Comparison of ENCODE assay signal across 34 cellular contexts in the genomic region with DNA sequence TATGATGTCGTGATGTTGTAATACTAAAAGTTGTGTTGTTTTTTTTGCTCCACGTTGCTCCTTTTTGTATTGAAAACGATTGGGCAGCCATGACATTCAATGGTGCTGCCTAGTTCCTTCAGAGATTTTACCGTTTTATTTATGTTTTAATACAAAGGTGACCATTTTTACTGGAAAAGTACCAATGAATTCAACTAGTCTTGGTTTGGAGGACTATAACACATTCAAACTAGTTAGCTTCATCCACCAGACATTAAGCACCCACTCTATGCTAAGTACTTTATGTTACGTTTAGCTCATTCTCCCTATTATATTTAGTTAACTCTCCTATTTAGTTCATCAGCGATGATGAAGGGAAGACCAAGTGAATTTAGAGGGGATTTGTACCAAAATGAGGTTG.
"Had no signal": no experiment of that assay in that cellular context is flagged by ENCODE, and none has a peak within 500 bp of the region (broad histone marks: within the 10 kb centered on the region; RNA-seq: fewer than 3 reads in every experiment).

No MANE protein-coding gene starts in this region.

- H3K27me3 Mint-ChIP-seq: naive B cell; naive thymus-derived CD8-positive, alpha-beta T cell; natural killer cell treated with Interleukin-12 subunit alpha and Interleukin-12 subunit beta and Interleukin-15 and Interleukin-18, amount 100 ng/mL, for 72 hours; stimulated activated memory B cell treated with anti-CD40 and anti-IgM and Interleukin-4, amounts not matched to agents 10 μg/mL and 1 μg/mL and 100 μg/mL, for 72 hours; stimulated activated naive CD8-positive, alpha-beta T cell treated with anti-CD3 and anti-CD28 coated beads, Interleukin-15, amount 100 ng/mL, for 72 hours; type B pancreatic cell had no signal

- H3K36me3 ChIP-seq: neutrophil, ovary, right lobe of liver, sigmoid colon, spleen, suprapubic skin, tibial artery, transverse colon, upper lobe of right lung, vagina had no signal

- H3K27me3 ChIP-seq: neutrophil, ovary, right lobe of liver, spleen, suprapubic skin, testis, tibial artery, transverse colon, upper lobe of right lung, vagina had no signal

- H3K4me3 ChIP-seq: ovary, psoas muscle, right lobe of liver, sigmoid colon, spleen, suprapubic skin, testis, tibial artery, transverse colon, upper lobe of right lung, vagina had no signal

- FAIRE-seq: small intestine had no signal

- H3K27ac Mint-ChIP-seq: naive B cell; naive thymus-derived CD8-positive, alpha-beta T cell; nephron progenitor cell; progenitor cell of endocrine pancreas; stimulated activated memory B cell treated with anti-CD40 and anti-IgM and Interleukin-4, amounts not matched to agents 10 μg/mL and 1 μg/mL and 100 μg/mL, for 72 hours; type B pancreatic cell had no signal

- H3K79me2 ChIP-seq: parathyroid adenoma had no signal

- H2AFZ ChIP-seq: parathyroid adenoma had no signal

- H3K9me3 ChIP-seq: neutrophil, ovary, psoas muscle, right lobe of liver, sigmoid colon, spleen, suprapubic skin, testis, tibial artery, transverse colon, upper lobe of right lung, vagina had no signal

- H3K9me3 Mint-ChIP-seq: naive thymus-derived CD8-positive, alpha-beta T cell; stimulated activated memory B cell treated with anti-CD40 and anti-IgM and Interleukin-4, amounts not matched to agents 10 μg/mL and 1 μg/mL and 100 μg/mL, for 72 hours; stimulated activated naive CD8-positive, alpha-beta T cell treated with anti-CD3 and anti-CD28 coated beads, Interleukin-15, amount 100 ng/mL, for 72 hours had no signal

- H3K36me3 Mint-ChIP-seq: natural killer cell treated with Interleukin-12 subunit alpha and Interleukin-12 subunit beta and Interleukin-15 and Interleukin-18, amount 100 ng/mL, for 72 hours; type B pancreatic cell had no signal

- DNase-seq: naive B cell; naive thymus-derived CD8-positive, alpha-beta T cell; nephron progenitor cell; nucleus accumbens; ovary; posterior cingulate gyrus; psoas muscle; right cardiac atrium; right lobe of liver; sigmoid colon; small intestine; spleen; stimulated activated CD4-positive, alpha-beta T cell treated with anti-CD3 and anti-CD28 coated beads, Interleukin-12 subunit alpha, Interleukin-12 subunit beta, amount 100 ng/mL, for 4 hours; stimulated activated CD4-positive, alpha-beta T cell treated with anti-CD3 and anti-CD28 coated beads, Interleukin-1b, Interleukin-23, amount 100 ng/mL, for 48 hours; stimulated activated CD4-positive, alpha-beta T cell treated with anti-CD3 and anti-CD28 coated beads, Interleukin-4, amount 100 ng/mL, for 1 hour; stimulated activated CD4-positive, alpha-beta T cell treated with anti-CD3 and anti-CD28 coated beads, Interleukin-4, amount 100 ng/mL, for 4 hours; stimulated activated CD8-positive, alpha-beta memory T cell treated with anti-CD3 and anti-CD28 coated beads, Interleukin-4, amount 100 ng/mL, for 48 hours; stimulated activated naive CD4-positive, alpha-beta T cell; stimulated activated naive CD8-positive, alpha-beta T cell treated with anti-CD3 and anti-CD28 coated beads, Interleukin-15, amount 100 ng/mL, for 72 hours; stimulated activated naive CD8-positive, alpha-beta T cell treated with anti-CD3 and anti-CD28 coated beads, Interleukin-15, Interleukin-2, amounts not matched to agents 100 U/mL and 50 U/mL, for 24 hours; substantia nigra; testis; tibial artery; transverse colon; upper lobe of right lung had no signal

- H3K9ac ChIP-seq: parathyroid adenoma had no signal

- H3K27ac ChIP-seq: neutrophil, ovary, parathyroid adenoma, psoas muscle, right lobe of liver, sigmoid colon, spleen, suprapubic skin, testis, tibial artery, transverse colon, upper lobe of right lung, vagina had no signal

- ATAC-seq: naive thymus-derived CD8-positive, alpha-beta T cell; natural killer cell treated with Interleukin-12 subunit alpha and Interleukin-12 subunit beta and Interleukin-15 and Interleukin-18, amount 100 ng/mL, for 72 hours; psoas muscle; right cardiac atrium; right lobe of liver; stimulated activated memory B cell treated with anti-CD40 and anti-IgM and Interleukin-4, amounts not matched to agents 10 μg/mL and 1 μg/mL and 100 μg/mL, for 72 hours; stimulated activated naive CD8-positive, alpha-beta T cell treated with anti-CD3 and anti-CD28 coated beads, Interleukin-15, amount 100 ng/mL, for 72 hours; stimulated activated naive CD8-positive, alpha-beta T cell treated with anti-CD3 and anti-CD28 coated beads, Interleukin-15, Interleukin-2, amounts not matched to agents 100 U/mL and 50 U/mL, for 24 hours; upper lobe of right lung had no signal

- H3K4me3 Mint-ChIP-seq: naive thymus-derived CD8-positive, alpha-beta T cell; nephron progenitor cell; neural crest cell; stimulated activated memory B cell treated with anti-CD40 and anti-IgM and Interleukin-4, amounts not matched to agents 10 μg/mL and 1 μg/mL and 100 μg/mL, for 72 hours; stimulated activated naive CD8-positive, alpha-beta T cell treated with anti-CD3 and anti-CD28 coated beads, Interleukin-15, amount 100 ng/mL, for 72 hours; type B pancreatic cell had no signal

- H3K4me1 ChIP-seq: parathyroid adenoma, psoas muscle, right lobe of liver, sigmoid colon, spleen, suprapubic skin, transverse colon, upper lobe of right lung, vagina had no signal
